In the genomic region with DNA sequence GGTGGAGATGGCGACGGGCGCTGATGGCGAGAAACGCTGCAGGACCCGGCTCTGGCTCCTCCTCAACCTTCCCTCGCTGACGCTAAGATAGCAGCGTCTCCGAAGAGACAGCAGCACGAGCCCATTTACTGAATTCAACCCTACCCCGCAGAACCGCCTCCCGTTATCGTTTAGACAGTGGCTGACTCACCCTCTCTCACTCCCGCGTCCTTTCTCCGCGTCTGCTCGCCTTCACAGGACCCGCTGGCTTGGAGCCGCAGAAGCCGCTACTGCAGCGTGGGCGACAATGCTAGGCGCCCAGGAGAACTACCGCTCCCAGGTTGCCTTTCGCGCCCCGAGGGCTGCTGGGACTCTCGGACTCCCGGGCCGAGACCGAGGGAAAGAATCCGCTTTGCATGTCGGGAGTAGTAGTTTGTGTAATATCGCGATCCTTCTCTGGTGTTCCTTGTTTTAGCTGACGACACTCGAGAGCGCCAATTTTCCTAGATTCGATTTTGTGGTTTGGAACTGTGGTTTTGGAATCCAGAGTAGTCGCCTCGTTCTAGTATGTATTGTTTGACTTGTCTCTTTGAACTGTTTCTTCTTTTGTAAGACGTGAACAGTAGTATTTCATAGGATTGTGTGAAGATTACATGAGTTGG, we compare ENCODE assay signal across 8 cellular contexts. TPM values are rescaled to one million over a fixed set of nuclear protein-coding genes. Genes with fewer than 3 reads are reported as not detected.
A peak's percentile ranks its signal among the peaks of the same experiment; 100 is the strongest.
DNase-seq lines count a peak whose midpoint lies in the region; ATAC-seq and TF ChIP-seq lines count a peak whose summit lies in the region.

A gene with protein sequence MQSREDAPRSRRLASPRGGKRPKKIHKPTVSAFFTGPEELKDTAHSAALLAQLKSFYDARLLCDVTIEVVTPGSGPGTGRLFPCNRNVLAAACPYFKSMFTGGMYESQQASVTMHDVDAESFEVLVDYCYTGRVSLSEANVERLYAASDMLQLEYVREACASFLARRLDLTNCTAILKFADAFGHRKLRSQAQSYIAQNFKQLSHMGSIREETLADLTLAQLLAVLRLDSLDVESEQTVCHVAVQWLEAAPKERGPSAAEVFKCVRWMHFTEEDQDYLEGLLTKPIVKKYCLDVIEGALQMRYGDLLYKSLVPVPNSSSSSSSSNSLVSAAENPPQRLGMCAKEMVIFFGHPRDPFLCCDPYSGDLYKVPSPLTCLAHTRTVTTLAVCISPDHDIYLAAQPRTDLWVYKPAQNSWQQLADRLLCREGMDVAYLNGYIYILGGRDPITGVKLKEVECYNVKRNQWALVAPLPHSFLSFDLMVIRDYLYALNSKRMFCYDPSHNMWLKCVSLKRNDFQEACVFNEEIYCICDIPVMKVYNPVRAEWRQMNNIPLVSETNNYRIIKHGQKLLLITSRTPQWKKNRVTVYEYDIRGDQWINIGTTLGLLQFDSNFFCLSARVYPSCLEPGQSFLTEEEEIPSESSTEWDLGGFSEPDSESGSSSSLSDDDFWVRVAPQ (minus strand): TSS at position 291 of the 641 bp plus-strand sequence. CDS start 291 bp downstream, outside the sequence.

- peaks cover 10% of the 10 kb centered on the region for H3K36me3 Mint-ChIP-seq in IgD-negative memory B cell

- no peaks in the 10 kb centered on the region for H3K27me3 Mint-ChIP-seq in IgD-negative memory B cell

- H3K4me1 Mint-ChIP-seq in IgD-negative memory B cell = peaks cover 28 to 34% (median 32%) of the 10 kb centered on the region in 3 donors

- peak; percentile 94 for ATAC-seq in GM21576 (IDR thresholded peaks at IDR 0.05; ENCODE audit: unreplicated experiment)

- no peaks in the 10 kb centered on the region for H3K9me3 Mint-ChIP-seq in IgD-negative memory B cell

- no peak for TF ChIP-seq CTCF in epithelial cell of esophagus (IDR thresholded peaks at IDR 0.05; ENCODE audit: insufficient read depth, low read depth, low read length, missing control alignments)

- DNase-seq in DMS153 (lab: John Stamatoyannopoulos, UW) = peak; percentile 96
- peak; percentile 98 for DNase-seq in OCI-M1 (lab: John Stamatoyannopoulos, UW)
- peak; percentile 93 for DNase-seq in activated T-cell treated with anti-CD3 and anti-CD28 coated beads for 48 hours (ENCODE audit: low read depth)
- peak; percentile 100 for DNase-seq in epithelial cell of esophagus (ENCODE audit: low read depth)
- peak; percentile 98 for DNase-seq in middle frontal gyrus (ENCODE audit: extremely low spot score, low spot score)
- peak; percentile 82 to 88 for DNase-seq in stimulated activated CD8-positive, alpha-beta memory T cell treated with anti-CD3 and anti-CD28 coated beads, Interleukin-2, amount 100 ng/mL, for 1 hour (ENCODE audit: low read depth in 2 of 2)

- H3K27ac Mint-ChIP-seq in IgD-negative memory B cell = peak within 1 kb of the TSS; percentile 55 to 93 (median 79)

- peak within 1 kb of the TSS; percentile 93 to 98 (median 97) for H3K4me3 Mint-ChIP-seq in IgD-negative memory B cell

- H3K4me3 ChIP-seq in epithelial cell of esophagus (ENCODE audit: low read length) = peak within 1 kb of the TSS; percentile 73

RNA-seq across cellular contexts. Expression of the gene that starts here (rescaled TPM):
- 1.5 TPM for polyA plus RNA-seq in IgD-negative memory B cell

Comparison
In these comparisons a context has a peak if more than half of its experiments do, and no peak if none do; other contexts are left out.
1. Peak in every context shown above with its lines: DNase-seq, ATAC-seq and H3K4me3 ChIP-seq.